Comparison of ENCODE assay signal across 20 cellular contexts in genomic region chr5:65704608-65705239, GRCh38.
"Had no signal": no experiment of that assay in that cellular context is flagged by ENCODE, and none has a peak within 500 bp of the region (broad histone marks: within the 10 kb centered on the region; RNA-seq: fewer than 3 reads in every experiment).

No MANE protein-coding gene starts in this region.

- H3K9me3 Mint-ChIP-seq: activated CD4-positive, alpha-beta memory T cell treated with anti-CD3 and anti-CD28 coated beads, Interleukin-2, amount 10 ng/mL, durations not matched to agents 7 days and 5 days; activated naive CD8-positive, alpha-beta T cell treated with anti-CD3 and anti-CD28 coated beads, Interleukin-2, amount 50 U/mL, for 24 hours; activated T-helper 17 cell treated with anti-CD3 and anti-CD28 coated beads, Interleukin-2, amount 50 U/mL, for 72 hours had no signal

- H3K27me3 Mint-ChIP-seq: activated CD4-positive, alpha-beta memory T cell treated with anti-CD3 and anti-CD28 coated beads, Interleukin-2, amount 10 ng/mL, durations not matched to agents 7 days and 5 days; activated CD4-positive, alpha-beta T cell treated with anti-CD3 and anti-CD28 coated beads for 36 hours; activated naive CD8-positive, alpha-beta T cell treated with anti-CD3 and anti-CD28 coated beads, Interleukin-2, amount 50 U/mL, for 24 hours; activated T-helper 17 cell treated with anti-CD3 and anti-CD28 coated beads, Interleukin-2, amount 50 U/mL, for 72 hours had no signal

- H3K27ac Mint-ChIP-seq: activated CD4-positive, alpha-beta memory T cell treated with anti-CD3 and anti-CD28 coated beads, Interleukin-2, amount 10 ng/mL, durations not matched to agents 7 days and 5 days; activated CD4-positive, alpha-beta T cell treated with anti-CD3 and anti-CD28 coated beads for 36 hours; activated naive CD8-positive, alpha-beta T cell treated with anti-CD3 and anti-CD28 coated beads, Interleukin-2, amount 50 U/mL, for 24 hours; activated T-helper 17 cell treated with anti-CD3 and anti-CD28 coated beads, Interleukin-2, amount 50 U/mL, for 72 hours had no signal

- ATAC-seq: activated CD4-positive, alpha-beta T cell treated with anti-CD3 and anti-CD28 coated beads for 36 hours; activated naive CD8-positive, alpha-beta T cell treated with anti-CD3 and anti-CD28 coated beads, Interleukin-2, amount 50 U/mL, for 24 hours; activated T-helper 17 cell treated with anti-CD3 and anti-CD28 coated beads, Interleukin-2, amount 50 U/mL, for 72 hours; body of pancreas had no signal

- H3K4me1 Mint-ChIP-seq: activated naive CD8-positive, alpha-beta T cell treated with anti-CD3 and anti-CD28 coated beads, Interleukin-2, amount 50 U/mL, for 24 hours; activated T-helper 17 cell treated with anti-CD3 and anti-CD28 coated beads, Interleukin-2, amount 50 U/mL, for 72 hours had no signal

- H3K4me3 Mint-ChIP-seq: activated CD4-positive, alpha-beta memory T cell treated with anti-CD3 and anti-CD28 coated beads, Interleukin-2, amount 10 ng/mL, durations not matched to agents 7 days and 5 days; activated CD4-positive, alpha-beta T cell treated with anti-CD3 and anti-CD28 coated beads for 36 hours; activated naive CD8-positive, alpha-beta T cell treated with anti-CD3 and anti-CD28 coated beads, Interleukin-2, amount 50 U/mL, for 24 hours; activated T-helper 17 cell treated with anti-CD3 and anti-CD28 coated beads, Interleukin-2, amount 50 U/mL, for 72 hours had no signal

- DNase-seq: activated CD4-positive, alpha-beta memory T cell treated with anti-CD3 and anti-CD28 coated beads, Interleukin-2, amount 10 ng/mL, durations not matched to agents 7 days and 5 days; activated CD4-positive, alpha-beta T cell treated with anti-CD3 and anti-CD28 coated beads for 36 hours; activated CD4-positive, alpha-beta T cell treated with anti-CD3 and anti-CD28 coated beads, Interleukin-2, amount 50 U/mL, for 1 hour; activated naive CD4-positive, alpha-beta T cell treated with anti-CD3 and anti-CD28 coated beads, Interleukin-2, amount 50 U/mL, for 16 hours; activated naive CD8-positive, alpha-beta T cell treated with anti-CD3 and anti-CD28 coated beads, Interleukin-2, amount 50 U/mL, for 24 hours; activated T-cell treated with anti-CD3 and anti-CD28 coated beads for 4 hours; activated T-cell treated with anti-CD3 and anti-CD28 coated beads, Interleukin-2, amount 50 U/mL, for 48 hours; amniotic stem cell; body of pancreas; central memory CD4-positive, alpha-beta T cell; Kasumi-1; KBM-7; NCI-H1105 treated with DMSO at 0.1 percent for 48 hours; NCI-H1436 treated with DMSO at 0.1 percent for 48 hours; NCI-H187; NCI-H2081 treated with DMSO at 0.1 percent for 48 hours; NCI-H446; SIG-M5; SW 1271 had no signal
